ENCODE assay signal across 9 cellular contexts in the genomic region with DNA sequence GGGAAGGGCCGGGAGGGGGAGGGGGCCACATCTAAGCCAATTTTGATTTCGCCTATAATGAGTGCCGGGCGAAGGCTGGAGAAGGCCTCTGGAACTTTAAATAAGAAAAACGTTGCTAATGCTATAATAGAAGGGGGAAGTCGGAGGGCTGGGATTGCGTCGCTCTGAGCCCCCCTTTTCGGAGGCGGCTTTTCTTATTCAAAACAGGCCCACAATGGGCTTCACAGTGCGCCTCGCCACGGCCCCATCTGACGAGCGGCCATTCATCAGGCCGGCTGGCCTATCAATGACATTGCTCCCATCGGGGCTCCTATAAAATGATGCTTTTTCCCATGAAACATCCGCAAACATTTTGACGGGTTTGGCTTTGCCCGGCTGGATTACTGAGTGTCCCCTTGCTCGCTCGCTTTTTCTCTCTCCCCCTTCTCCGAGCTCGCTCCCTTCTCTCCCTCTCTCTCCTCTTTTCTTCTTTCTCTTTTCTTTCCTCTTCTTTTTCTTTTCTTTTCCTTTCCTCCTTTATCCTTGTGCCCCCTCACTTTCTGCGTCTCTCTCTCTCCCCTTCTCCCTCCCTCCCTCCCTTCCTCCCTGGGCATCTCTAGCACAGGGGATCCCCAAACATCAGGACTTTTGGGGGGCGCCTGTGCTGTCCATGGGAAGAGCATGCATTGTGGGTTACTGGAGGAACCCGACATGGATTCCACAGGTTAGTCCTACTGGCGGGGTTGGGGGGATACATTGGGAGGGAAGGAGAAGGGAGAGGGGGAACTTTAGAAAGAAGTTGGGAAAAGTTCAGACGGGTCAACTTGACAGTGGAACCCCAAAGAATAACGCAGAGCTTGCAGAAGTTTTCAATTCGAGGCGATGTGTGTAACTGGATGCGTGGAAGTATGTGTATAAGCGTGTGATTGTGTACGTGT. TPM values are rescaled to one million over a fixed set of nuclear protein-coding genes. Genes with fewer than 3 reads are reported as not detected.
DNase-seq lines count a peak whose midpoint lies in the region; TF ChIP-seq lines count a peak whose summit lies in the region.
"Had no signal": no experiment of that assay in that cellular context is flagged by ENCODE, and none has a peak within 500 bp of the region (broad histone marks: within the 10 kb centered on the region; RNA-seq: fewer than 3 reads in every experiment).

A gene (plus strand): TSS at position 344 of the 917 bp plus-strand sequence. CDS start 317 bp downstream, at position 661.

- WGBS in esophagus squamous epithelium, 2 donors = 2 to 6% methylated on average over 27 to 34 of the region's 35 CpGs

- peaks cover 34 to 73% (median 45%) of the 10 kb centered on the region in 3 donors for H3K4me1 ChIP-seq in esophagus squamous epithelium

- intact Hi-C loops in esophagus squamous epithelium (cut with DNase I) = no loop called here

- DNase-seq in DMS53 treated with DMSO at 0.1 percent for 48 hours (lab: John Stamatoyannopoulos, UW; ENCODE audit: unreplicated experiment) (peak; percentile 65), NCI-H69 (lab: John Stamatoyannopoulos, UW) (peak; percentile 67), esophagus squamous epithelium (lab: John Stamatoyannopoulos, UW) (no peak), pons (ENCODE audit: low spot score) (peak; percentile 47), SHP77 (lab: John Stamatoyannopoulos, UW) (no peak), NCI-H1694 (lab: John Stamatoyannopoulos, UW) (no peak)
- no peak for DNase-seq in central memory CD4-positive, alpha-beta T cell
- DNase-seq in activated CD4-positive, CD25-positive, alpha-beta regulatory T cell (lab: John Stamatoyannopoulos, UW) = no peak
- DNase-seq: activated CD8-positive, alpha-beta memory T cell treated with anti-CD3 and anti-CD28 coated beads, Interleukin-2, amount 50 U/mL, for 4 hours had no signal

- peak within 1 kb of the TSS in 3 of 4 donors; percentile 12 to 57 (median 35) for H3K4me3 ChIP-seq in esophagus squamous epithelium

- TF ChIP-seq POLR2A in esophagus squamous epithelium (IDR thresholded peaks at IDR 0.05) = no peak

- H3K36me3 ChIP-seq in esophagus squamous epithelium = no peaks in the 10 kb centered on the region

- H3K9me3 ChIP-seq in esophagus squamous epithelium = no peaks in the 10 kb centered on the region

- peaks cover 34 to 100% (median 50%) of the 10 kb centered on the region in 4 donors for H3K27me3 ChIP-seq in esophagus squamous epithelium

- no peak for TF ChIP-seq CTCF in esophagus squamous epithelium (IDR thresholded peaks at IDR 0.05)

- H3K27ac ChIP-seq in esophagus squamous epithelium = no peak within 1 kb of the TSS

RNA-seq across cellular contexts. Expression of the gene that starts here (rescaled TPM):
- not detected for total RNA-seq in esophagus squamous epithelium

Comparison
In these comparisons a context has a peak if more than half of its experiments do, and no peak if none do; other contexts are left out.
1. DNase-seq: peak in DMS53 treated with DMSO at 0.1 percent for 48 hours (single experiment), NCI-H69 (single experiment) and pons (single experiment); none in esophagus squamous epithelium (single experiment), SHP77 (0 of 2), central memory CD4-positive, alpha-beta T cell (single experiment), NCI-H1694 (single experiment) and activated CD4-positive, CD25-positive, alpha-beta regulatory T cell (0 of 4).